24 cellular contexts compared by ENCODE assay signal in the genomic region with DNA sequence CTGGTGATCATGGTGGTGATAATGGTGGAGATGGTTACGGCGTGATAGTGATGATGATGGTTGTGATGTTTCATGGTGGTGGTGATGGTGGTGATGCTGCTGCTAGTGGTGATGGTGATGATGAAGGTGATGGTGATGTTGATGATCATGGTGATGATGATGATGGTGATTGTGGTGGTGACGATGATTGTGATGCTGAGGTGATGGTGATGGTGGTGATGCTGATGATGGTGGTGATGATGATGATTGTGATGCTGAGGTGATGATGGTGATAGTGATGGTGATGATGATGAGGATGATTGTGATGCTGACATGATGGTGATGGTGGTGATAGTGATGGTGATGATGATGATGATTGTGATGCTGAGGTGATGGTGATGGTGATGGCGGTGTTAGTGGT.
"Had no signal": no experiment of that assay in that cellular context is flagged by ENCODE, and none has a peak within 500 bp of the region (broad histone marks: within the 10 kb centered on the region; RNA-seq: fewer than 3 reads in every experiment).

No MANE protein-coding gene starts in this region.

- H3K4me3 ChIP-seq: gastrocnemius medialis, lung, pancreas, smooth muscle cell, suprapubic skin, thyroid gland had no signal

- FAIRE-seq: keratinocyte, pancreas had no signal

- DNase-seq: cortex of kidney; effector CD4-positive, alpha-beta T cell; endodermal cell; foreskin fibroblast; gastrocnemius medialis; natural killer cell; pancreas; stimulated activated CD4-positive, alpha-beta T cell treated with anti-CD3 and anti-CD28 coated beads, Interleukin-12 subunit alpha, Interleukin-12 subunit beta, amount 100 ng/mL, for 4 hours; stimulated activated CD4-positive, alpha-beta T cell treated with anti-CD3 and anti-CD28 coated beads, Interleukin-1b, Interleukin-23, amount 100 ng/mL, for 48 hours; stimulated activated CD4-positive, alpha-beta T cell treated with anti-CD3 and anti-CD28 coated beads, Interleukin-4, amount 100 ng/mL, for 1 hour; stimulated activated CD8-positive, alpha-beta memory T cell treated with anti-CD3 and anti-CD28 coated beads, Interleukin-4, amount 100 ng/mL, for 48 hours; stimulated activated naive CD4-positive, alpha-beta T cell; stimulated activated naive CD8-positive, alpha-beta T cell treated with anti-CD3 and anti-CD28 coated beads, Interleukin-15, amount 100 ng/mL, for 72 hours; thyroid gland; trophoblast cell had no signal

- H3K27ac ChIP-seq: epithelial cell of prostate, gastrocnemius medialis, neutrophil, pancreas, suprapubic skin, thyroid gland had no signal

- H3K27me3 ChIP-seq: pancreas, thyroid gland had no signal

- ATAC-seq: esophagus mucosa; gastrocnemius medialis; left lobe of liver; pancreas; sciatic nerve; stimulated activated naive CD8-positive, alpha-beta T cell treated with anti-CD3 and anti-CD28 coated beads, Interleukin-15, amount 100 ng/mL, for 72 hours had no signal

- H3K9me3 ChIP-seq: gastrocnemius medialis, neutrophil, pancreas, suprapubic skin, thyroid gland had no signal

- H3K4me2 ChIP-seq: smooth muscle cell had no signal

- H3K36me3 ChIP-seq: gastrocnemius medialis, neutrophil, pancreas, suprapubic skin, thyroid gland had no signal
